ENCODE assay signal across 21 cellular contexts in genomic region chr7:5012985-5013384, GRCh38. TPM values are rescaled to one million over a fixed set of nuclear protein-coding genes. Genes with fewer than 3 reads are reported as not detected.
A peak's percentile ranks its signal among the peaks of the same experiment; 100 is the strongest.
DNase-seq lines count a peak whose midpoint lies in the region; ATAC-seq, FAIRE-seq and TF ChIP-seq lines count a peak whose summit lies in the region.
"Had no signal": no experiment of that assay in that cellular context is flagged by ENCODE, and none has a peak within 500 bp of the region (broad histone marks: within the 10 kb centered on the region; RNA-seq: fewer than 3 reads in every experiment).

No MANE protein-coding gene starts in this region.

- no peaks in the 10 kb centered on the region for H3K9me1 ChIP-seq in K562 (ENCODE audit: control insufficient read depth, insufficient read depth, low read length)

- no peak overlapping the region for H3K4me2 ChIP-seq in K562 (ENCODE audit: insufficient read depth, low read length)
- H3K4me2 ChIP-seq: KMS-11 had no signal

- intact Hi-C loops in K562 (cut with micrococcal nuclease) (no loop called here), MCF 10A (cut with micrococcal nuclease) (no loop called here)

- TF ChIP-seq POLR2A in K562 (conservative IDR thresholded peaks at IDR 0.05) = no peak

- CTCF ChIA-PET in K562 (lab: Yijun Ruan, JAX; ENCODE audit: low intra/inter-chr PET ratio) (no interaction called here), MCF 10A (lab: Yijun Ruan, JAX) (no interaction called here)

- peak; percentile 87 for FAIRE-seq in K562 (lab: Jason Lieb, UNC)
- peak; percentile 95 for FAIRE-seq in urothelium cell line (lab: Jason Lieb, UNC)

- H2AFZ ChIP-seq in K562 (ENCODE audit: low read depth, low read length) = no peak overlapping the region

- no peak overlapping the region for H3K27ac Mint-ChIP-seq in MCF 10A (ENCODE audit: low read depth, unreplicated experiment)
- H3K27ac Mint-ChIP-seq: HFFc6 had no signal

- no peaks in the 10 kb centered on the region for H3K27me3 ChIP-seq in K562 (ENCODE audit: control insufficient read depth in 2 of 2, insufficient read depth in 2 of 2, low read length in 2 of 2)
- no peaks in the 10 kb centered on the region for H3K27me3 ChIP-seq in SJCRH30
- H3K27me3 ChIP-seq: BE2C, Peyer's patch had no signal

- no peak for TF ChIP-seq EP300 in K562 (IDR thresholded peaks at IDR 0.05; ENCODE audit: low read length)

- ATAC-seq in K562 = no peak

- 87% methylated on average over 7 of the region's 7 CpGs for WGBS in K562 (ENCODE audit: insufficient coverage, low coverage, missing lambda C conversion rate)

- POLR2A ChIA-PET in K562 (lab: Yijun Ruan, JAX) = no interaction called here
- POLR2A ChIA-PET in MCF 10A (lab: Yijun Ruan, JAX) = no interaction called here

- TF ChIP-seq RAD21 in K562 (CRISPR knock-in tag; conservative IDR thresholded peaks at IDR 0.05 in 1 of 2, IDR thresholded peaks at IDR 0.05 in 1 of 2) = no peak

- H3K4me3 ChIP-seq in HFF-Myc (replicated peaks; ENCODE audit: low read depth, low read length) = no peak overlapping the region
- no peak overlapping the region for H3K4me3 ChIP-seq in K562
- no peak overlapping the region for H3K4me3 ChIP-seq in foreskin fibroblast (ENCODE audit: low read depth in 1 of 2, low read length in 2 of 2)
- H3K4me3 ChIP-seq in SJCRH30 = no peak overlapping the region
- H3K4me3 ChIP-seq: Peyer's patch had no signal

- no peaks in the 10 kb centered on the region for H3K4me1 Mint-ChIP-seq in MCF 10A (ENCODE audit: insufficient read depth, unreplicated experiment)

- no peaks in the 10 kb centered on the region for H3K79me2 ChIP-seq in K562 (ENCODE audit: control insufficient read depth, insufficient read depth, low read length)

- H4K20me1 ChIP-seq in K562 (replicated peaks; ENCODE audit: control insufficient read depth, insufficient read depth, low read length) = no peaks in the 10 kb centered on the region

- in situ Hi-C loops in K562 (cut with MboI) = no loop called here

- H3K36me3 ChIP-seq in K562 (ENCODE audit: control insufficient read depth, insufficient read depth, low read length) (peaks cover 3% of the 10 kb centered on the region; the same call in 1 of the 3 replicates), SJCRH30 (0 out of 2 replicates have a peak, but pooled peaks cover 6% of the 10 kb centered on the region)
- H3K36me3 ChIP-seq: BE2C had no signal

- H3K27me3 Mint-ChIP-seq in MCF 10A (ENCODE audit: insufficient read depth, unreplicated experiment) = no peaks in the 10 kb centered on the region

- no peak overlapping the region for H3K9ac ChIP-seq in K562 (ENCODE audit: insufficient read depth in 1 of 2, low read depth in 2 of 2, low read length in 2 of 2)
- H3K9ac ChIP-seq: KMS-11 had no signal

- H3K27ac ChIP-seq in K562 (ENCODE audit: extremely low read depth, low read depth, low read length) (no peak overlapping the region), SJCRH30 (no peak overlapping the region)
- H3K27ac ChIP-seq: HL-60, KMS-11, Peyer's patch had no signal

- H3K4me1 ChIP-seq in K562 (replicated peaks in 1 of 2; ENCODE audit: control insufficient read depth in 2 of 2, insufficient read depth in 2 of 2, low read length in 2 of 2) = no peaks in the 10 kb centered on the region
- H3K4me1 ChIP-seq in SJCRH30 = no peaks in the 10 kb centered on the region
- H3K4me1 ChIP-seq: BE2C, Peyer's patch had no signal

- TF ChIP-seq CTCF in HFF-Myc (IDR thresholded peaks at IDR 0.05; ENCODE audit: low read depth, low read length, missing control alignments) (peak; percentile 9), K562 (IDR thresholded peaks at IDR 0.05 in 2 of 3, conservative IDR thresholded peaks at IDR 0.05 in 1 of 3; ENCODE audit: insufficient read depth in 2 of 3, low read depth in 1 of 3, low read length in 3 of 3) (no peak), foreskin fibroblast (IDR thresholded peaks at IDR 0.05; ENCODE audit: low read depth, low read length) (no peak), MCF 10A (IDR thresholded peaks at IDR 0.05; ENCODE audit: unreplicated experiment) (no peak)

- no TSS peak for BruUV-seq in K562 (replicated peaks; lab: Mats Ljungman, UMichigan)
- BruUV-seq in MCF 10A (replicated peaks; lab: Mats Ljungman, UMichigan) = no TSS peak

- H3K4me3 Mint-ChIP-seq in MCF 10A (ENCODE audit: unreplicated experiment) = no peak overlapping the region
- H3K4me3 Mint-ChIP-seq: HFFc6 had no signal

- peaks cover 19% of the 10 kb centered on the region for H3K36me3 Mint-ChIP-seq in MCF 10A (ENCODE audit: insufficient read depth, unreplicated experiment)

- H3K9me3 ChIP-seq in K562 (replicated peaks; ENCODE audit: control insufficient read depth, insufficient read depth, low read depth, low read length) (0 out of 2 replicates have a peak, but pooled peaks cover 3% of the 10 kb centered on the region), SJCRH30 (replicated peaks) (0 out of 2 replicates have a peak, but pooled peaks cover 3% of the 10 kb centered on the region)
- H3K9me3 ChIP-seq: BE2C, Peyer's patch had no signal

- no peak for DNase-seq in HFF-Myc (ENCODE audit: extremely low read depth, low read depth)
- DNase-seq in K562 (ENCODE audit: extremely low read depth in 1 of 4, low spot score in 3 of 4) = no peak
- peak; percentile 1 to 17 for DNase-seq in foreskin fibroblast
- no peak for DNase-seq in urothelium cell line (ENCODE audit: low spot score)
- no peak for DNase-seq in MCF 10A (ENCODE audit: unreplicated experiment)
- no peak for DNase-seq in SJCRH30
- no peak for DNase-seq in LoVo (ENCODE audit: low spot score)
- DNase-seq: BE2C, DMS79, H7, HFFc6, NCI-H1694, NCI-H2081 treated with DMSO at 0.1 percent for 48 hours, NCI-H2171 treated with DMSO at 0.1 percent for 48 hours, NCI-H526, Peyer's patch had no signal

- peaks cover 8% of the 10 kb centered on the region for H3K9me3 Mint-ChIP-seq in MCF 10A (ENCODE audit: unreplicated experiment)

TF ChIP-seq in K562, 482 proteins besides CTCF, POLR2A, EP300 and RAD21:
- TF ChIP-seq DACH1 (IDR thresholded peaks at IDR 0.05; ENCODE audit: partially characterized antibody) (no peak), BMI1 (IDR thresholded peaks at IDR 0.05; ENCODE audit: low read length) (no peak), FIP1L1 (IDR thresholded peaks at IDR 0.05; ENCODE audit: low read depth, low read length, poor library complexity, severe bottlenecking) (no peak), SOX6 (IDR thresholded peaks at IDR 0.05) (no peak)
TF ChIP-seq in K562: peak in this region for 0.

RNA-seq across cellular contexts. Expression of gene RBAK, which starts 32.7 kb away (rescaled TPM):
- total RNA-seq in K562 (2011; cell fraction: chromatin; rRNA removed; ENCODE audit: low replicate concordance) = 14.1 and 39.5 TPM in 2 replicates
- 6.7 and 12.1 TPM in 2 replicates for total RNA-seq in K562 (2011; cell fraction: nucleolus; rRNA removed)
- total RNA-seq in K562 (2011; cell fraction: nucleoplasm; rRNA removed) = 15.7 and 16.5 TPM in 2 replicates
- total RNA-seq in K562 (2014; rRNA removed) (6.3 and 7.1 TPM in 2 replicates), K562 (2014; rRNA removed; fragmentation: Illumina TruSeq; extraction: Trizol) (12.7 and 15.9 TPM in 2 replicates), K562 (2015; rRNA removed; fragmentation: Illumina TruSeq; extraction: Trizol) (11.7 and 13.2 TPM in 2 replicates), K562 (2021) (9.8 and 11.2 TPM in 2 replicates), MCF 10A (2022) (14.4 and 14.6 TPM in 2 replicates)
- polyA plus RNA-seq in K562 (2011; rRNA removed) (10.1 and 10.4 TPM in 2 replicates), K562 (2014; fragmentation: Illumina TruSeq; extraction: Trizol) (8.9 and 10.2 TPM in 2 replicates), K562 (2014; fragmentation: Nextera tagmentation; extraction: Ambion mirVana) (1 to 10 TPM; 2.7 to 3.3 TPM), K562 (2014; rRNA removed) (5.6 and 7.4 TPM in 2 replicates)
- 1.2 and 2.8 TPM in 2 replicates for polyA plus RNA-seq in K562 (2011; cell fraction: cytosol; rRNA removed)
- 12.3 and 16.5 TPM in 2 replicates for polyA plus RNA-seq in K562 (2011; cell fraction: nucleus; rRNA removed)
- 6.3 and 7.0 TPM in 2 replicates for polyA plus RNA-seq in K562 (2012)
- polyA minus RNA-seq in K562 (2011; rRNA and poly(A)+ RNA removed) = 22.4 and 32.1 TPM in 2 replicates
- polyA minus RNA-seq in K562 (2011; cell fraction: cytosol; rRNA and poly(A)+ RNA removed) = 7.4 and 8.3 TPM in 2 replicates
- 11.3 and 21.8 TPM in 2 replicates for polyA minus RNA-seq in K562 (2011; cell fraction: nucleus; rRNA and poly(A)+ RNA removed)
- total RNA-seq in SJCRH30 (2014; rRNA removed; shearing (Covaris generic)) = 16.9 and 20.7 TPM in 2 replicates

RNA-seq across cellular contexts. Expression of gene MMD2, which starts 54.0 kb away (rescaled TPM):
- total RNA-seq in K562 (2011; cell fraction: chromatin; rRNA removed; ENCODE audit: low replicate concordance) = not detected in 2 replicates
- not detected in 2 replicates for total RNA-seq in K562 (2011; cell fraction: nucleolus; rRNA removed)
- total RNA-seq in K562 (2011; cell fraction: nucleoplasm; rRNA removed) = not detected in 2 replicates
- total RNA-seq in K562 (2014; rRNA removed) = 0.20 TPM in 1 of 2 replicates, not detected in the other
- total RNA-seq in K562 (2014; rRNA removed; fragmentation: Illumina TruSeq; extraction: Trizol) = not detected in 2 replicates
- not detected in 2 replicates for total RNA-seq in K562 (2015; rRNA removed; fragmentation: Illumina TruSeq; extraction: Trizol)
- total RNA-seq in K562 (2021) = not detected in 2 replicates
- polyA plus RNA-seq in K562 (2011; rRNA removed) = not detected in 2 replicates
- not detected in 2 replicates for polyA plus RNA-seq in K562 (2011; cell fraction: cytosol; rRNA removed)
- polyA plus RNA-seq in K562 (2011; cell fraction: nucleus; rRNA removed) = not detected in 2 replicates
- not detected in 2 replicates for polyA plus RNA-seq in K562 (2012)
- polyA plus RNA-seq in K562 (2014; fragmentation: Illumina TruSeq; extraction: Trizol) = not detected in 2 replicates
- not detected for polyA plus RNA-seq in K562 (2014; fragmentation: Nextera tagmentation; extraction: Ambion mirVana)
- polyA plus RNA-seq in K562 (2014; rRNA removed) = not detected in 2 replicates
- not detected in 2 replicates for polyA minus RNA-seq in K562 (2011; rRNA and poly(A)+ RNA removed)
- polyA minus RNA-seq in K562 (2011; cell fraction: cytosol; rRNA and poly(A)+ RNA removed) = not detected in 2 replicates
- not detected in 2 replicates for polyA minus RNA-seq in K562 (2011; cell fraction: nucleus; rRNA and poly(A)+ RNA removed)
- not detected in 2 replicates for total RNA-seq in MCF 10A (2022)
- not detected in 2 replicates for total RNA-seq in SJCRH30 (2014; rRNA removed; shearing (Covaris generic))
- total RNA-seq: A673, H7, HFFc6, HT-29, OCI-LY7, Peyer's patch had no signal

Comparison
In these comparisons a context has a peak if more than half of its experiments do, and no peak if none do; other contexts are left out.
1. DNase-seq: peak in foreskin fibroblast (2 of 2); none in HFF-Myc (single experiment), K562 (0 of 4), urothelium cell line (single experiment), MCF 10A (single experiment), SJCRH30 (0 of 2) and LoVo (single experiment).